In genomic region chr5:146183403-146183802, GRCh38 we compare ENCODE assay signal across 8 cellular contexts. TPM values are rescaled to one million over a fixed set of nuclear protein-coding genes. Genes with fewer than 3 reads are reported as not detected.
DNase-seq lines count a peak whose midpoint lies in the region; ATAC-seq and TF ChIP-seq lines count a peak whose summit lies in the region.
"Not testable (repeated sequence)": the region's sequence is repeated elsewhere in the genome, so short reads cannot be mapped to it uniquely, and the experiment has no call there.

No MANE protein-coding gene starts in this region.

- not testable (repeated sequence) for H3K9me3 Mint-ChIP-seq in Calu3 (ENCODE audit: low read depth, unreplicated experiment); activated CD4-positive, alpha-beta memory T cell treated with anti-CD3 and anti-CD28 coated beads for 36 hours

- peaks cover 25% of the 10 kb centered on the region for H3K79me2 ChIP-seq in mesendoderm (ENCODE audit: control insufficient read depth, insufficient read depth, low read length)

- not testable (repeated sequence) for H2BK5ac ChIP-seq in mesendoderm (ENCODE audit: low read length)

- peak overlapping the region; percentile 65 for H4K8ac ChIP-seq in mesendoderm (ENCODE audit: low read depth, low read length)

- in situ Hi-C loops in brain microvascular endothelial cell (cut with HindIII; ENCODE audit: low pct_ligation_motif_present, low sequenced_read_pairs); transverse colon (cut with MboI; ENCODE audit: low pct_ligation_motif_present in 1 of 4, low pct_unique_long_range_greater_than_20kb in 1 of 4, low sequenced_read_pairs in 3 of 4): not testable (repeated sequence)

- H3K18ac ChIP-seq in mesendoderm (ENCODE audit: low read length) = not testable (repeated sequence)

- H3K9me3 ChIP-seq in psoas muscle, transverse colon: not testable (repeated sequence)

- H3K56ac ChIP-seq in mesendoderm (ENCODE audit: low read length) = not testable (repeated sequence)

- CTCF ChIA-PET in Calu3 (lab: Charles Lee) = interaction anchor here (0.6 kb wide), 1 partner anchor 241 kb away, joined by 4 read pairs; no protein-coding TSS in a partner anchor
- CTCF ChIA-PET in activated CD4-positive, alpha-beta memory T cell treated with anti-CD3 and anti-CD28 coated beads for 36 hours (lab: Charles Lee) = not testable (repeated sequence)

- peak overlapping the region; percentile 90 for H3K4me3 ChIP-seq in NB4 (ENCODE audit: low read depth, low read length)
- H3K4me3 ChIP-seq in brain microvascular endothelial cell (ENCODE audit: low read depth, low read length) = peak overlapping the region; percentile 75
- H3K4me3 ChIP-seq in fibroblast of pulmonary artery (replicated peaks; ENCODE audit: low read depth, low read length) = peak overlapping the region; percentile 66
- not testable (repeated sequence) for H3K4me3 ChIP-seq in mesendoderm (ENCODE audit: low read length)
- peak overlapping the region; percentile 83 for H3K4me3 ChIP-seq in psoas muscle
- H3K4me3 ChIP-seq in transverse colon = peak overlapping the region in 3 of 4 donors; percentile 54 to 74 (median 57)

- not testable (repeated sequence) for H2BK15ac ChIP-seq in mesendoderm (replicated peaks; ENCODE audit: low read depth)

- H3K23ac ChIP-seq in mesendoderm (ENCODE audit: low read length) = not testable (repeated sequence)

- not testable (repeated sequence) for H3K27me3 ChIP-seq in brain microvascular endothelial cell (replicated peaks); mesendoderm (ENCODE audit: insufficient read depth, low read length, poor library complexity); psoas muscle (ENCODE audit: insufficient read depth in 3 of 3, low read length in 2 of 3); transverse colon

- H2AK5ac ChIP-seq in mesendoderm (ENCODE audit: low read length) = not testable (repeated sequence)

- not testable (repeated sequence) for TF ChIP-seq POLR2A in NB4 (IDR thresholded peaks at IDR 0.05; ENCODE audit: extremely low read depth, insufficient read length); transverse colon (IDR thresholded peaks at IDR 0.05)

- not testable (repeated sequence) for H3K27ac Mint-ChIP-seq in Calu3 (ENCODE audit: unreplicated experiment)
- peak overlapping the region; percentile 93 for H3K27ac Mint-ChIP-seq in activated CD4-positive, alpha-beta memory T cell treated with anti-CD3 and anti-CD28 coated beads for 36 hours

- not testable (repeated sequence) for ATAC-seq in psoas muscle

- not testable (repeated sequence) for DNase-seq in Calu3; NB4 (ENCODE audit: low read depth); activated CD4-positive, alpha-beta memory T cell treated with anti-CD3 and anti-CD28 coated beads for 36 hours; brain microvascular endothelial cell; fibroblast of pulmonary artery (ENCODE audit: low read depth); mesendoderm; transverse colon
- DNase-seq in psoas muscle = peak in 1 of 2 donors; percentile 17

- peaks cover 10% of the 10 kb centered on the region for H3K36me3 ChIP-seq in brain microvascular endothelial cell (replicated peaks)
- H3K36me3 ChIP-seq in mesendoderm (ENCODE audit: control insufficient read depth, insufficient read depth, low read length); transverse colon: not testable (repeated sequence)
- H3K36me3 ChIP-seq in psoas muscle (ENCODE audit: insufficient read depth in 1 of 2, low read depth in 1 of 2) = peaks cover 0 to 10% of the 10 kb centered on the region in 2 donors

- not testable (repeated sequence) for TF ChIP-seq CTCF in Calu3 (IDR thresholded peaks at IDR 0.05; ENCODE audit: unreplicated experiment); NB4 (IDR thresholded peaks at IDR 0.05; ENCODE audit: low read depth, low read length); brain microvascular endothelial cell (IDR thresholded peaks at IDR 0.05; ENCODE audit: low read depth, low read length, missing control alignments); fibroblast of pulmonary artery (IDR thresholded peaks at IDR 0.05; ENCODE audit: low read length, missing control alignments); psoas muscle (IDR thresholded peaks at IDR 0.05); transverse colon (IDR thresholded peaks at IDR 0.05)

- H3K27me3 Mint-ChIP-seq in Calu3 (ENCODE audit: unreplicated experiment); activated CD4-positive, alpha-beta memory T cell treated with anti-CD3 and anti-CD28 coated beads for 36 hours: not testable (repeated sequence)

- POLR2A ChIA-PET in activated CD4-positive, alpha-beta memory T cell treated with anti-CD3 and anti-CD28 coated beads for 36 hours (lab: Charles Lee) = interaction anchor here (0.8 to 1.7 kb wide), 3 partner anchors 18 to 23 kb away, joined by 5 to 7 read pairs (median 5); partner anchors contain the start of gene RBM27

- no CpG with 5 or more reads among the region's 21 CpGs for WGBS in mesendoderm (ENCODE audit: extremely low coverage, insufficient coverage, low lambda C conversion rate)
- WGBS in psoas muscle, 3 donors = 92 to 93% (median 92%) methylated on average over 20 to 21 of the region's 21 CpGs
- WGBS in transverse colon (ENCODE audit: low coverage in 1 of 2), 2 donors = 93 to 100% methylated on average over 4 to 21 of the region's 21 CpGs

- intact Hi-C loops in Calu3 (cut with micrococcal nuclease; ENCODE audit: unreplicated experiment) = loop anchor here (2.0 kb wide), 2 partner anchors 19 to 203 kb away; partner anchors contain the start of gene RBM27
- intact Hi-C loops in activated CD4-positive, alpha-beta memory T cell treated with anti-CD3 and anti-CD28 coated beads for 36 hours (cut with micrococcal nuclease) = loop anchor here (2.0 kb wide), 1 partner anchor 247 kb away; the partner anchor contains the start of gene SH3RF2
- intact Hi-C loops in psoas muscle (cut with DNase I) = loop anchor here (2.0 kb wide), 1 partner anchor 19 kb away; the partner anchor contains the start of gene RBM27 (in 2 of the 2)
- intact Hi-C loops in transverse colon (cut with DNase I; ENCODE audit: low total_unique reads) = not testable (repeated sequence)

- not testable (repeated sequence) for TF ChIP-seq EP300 in transverse colon (IDR thresholded peaks at IDR 0.05; ENCODE audit: low read depth)

- peak overlapping the region; percentile 94 for H3K4me3 Mint-ChIP-seq in Calu3 (ENCODE audit: low read depth, unreplicated experiment)
- peak overlapping the region; percentile 90 for H3K4me3 Mint-ChIP-seq in activated CD4-positive, alpha-beta memory T cell treated with anti-CD3 and anti-CD28 coated beads for 36 hours

- not testable (repeated sequence) for H3K4me2 ChIP-seq in mesendoderm (ENCODE audit: low read length)

- not testable (repeated sequence) for H3K4me1 ChIP-seq in mesendoderm (ENCODE audit: control insufficient read depth, low read depth, low read length); psoas muscle
- peaks cover 4 to 30% (median 13%) of the 10 kb centered on the region in 4 donors for H3K4me1 ChIP-seq in transverse colon

- H3K4me1 Mint-ChIP-seq in Calu3 (ENCODE audit: low read depth, unreplicated experiment) = not testable (repeated sequence)
- peaks cover 25% of the 10 kb centered on the region for H3K4me1 Mint-ChIP-seq in activated CD4-positive, alpha-beta memory T cell treated with anti-CD3 and anti-CD28 coated beads for 36 hours (ENCODE audit: low read depth)

- H2BK120ac ChIP-seq in mesendoderm (ENCODE audit: low read depth, low read length) = not testable (repeated sequence)

- H3K4ac ChIP-seq in mesendoderm (ENCODE audit: low read depth, low read length) = not testable (repeated sequence)

- BruUV-seq in Calu3 (replicated peaks; lab: Mats Ljungman, UMichigan) = not testable (repeated sequence)

- not testable (repeated sequence) for H4K5ac ChIP-seq in mesendoderm (ENCODE audit: low read length)

- not testable (repeated sequence) for H3K79me1 ChIP-seq in mesendoderm (ENCODE audit: low read length)

- peaks cover 46% of the 10 kb centered on the region for H3K36me3 Mint-ChIP-seq in Calu3 (ENCODE audit: insufficient read depth, unreplicated experiment)
- H3K36me3 Mint-ChIP-seq in activated CD4-positive, alpha-beta memory T cell treated with anti-CD3 and anti-CD28 coated beads for 36 hours = peaks cover 14% of the 10 kb centered on the region

- not testable (repeated sequence) for H3K27ac ChIP-seq in brain microvascular endothelial cell; mesendoderm (ENCODE audit: low read depth, low read length)
- H3K27ac ChIP-seq in psoas muscle (peak overlapping the region; percentile 92), transverse colon (peak overlapping the region; percentile 79 to 89 (median 86))

- H3K9ac ChIP-seq in mesendoderm (ENCODE audit: low read length) = not testable (repeated sequence)

RNA-seq across cellular contexts. Expression of gene LARS1, which starts 1.0 kb away (rescaled TPM):
- total RNA-seq in Calu3 (2022) = 189 and 224 TPM in 2 replicates
- 100 to 1,000 TPM; 138 to 140 TPM for total RNA-seq in activated CD4-positive, alpha-beta memory T cell treated with anti-CD3 and anti-CD28 coated beads for 36 hours
- polyA plus RNA-seq in mesendoderm (2013, experiment 1 of 2) = 141 TPM
- 145 TPM for polyA plus RNA-seq in mesendoderm (2013, experiment 2 of 2)
- 100 to 1,000 TPM in 3 of 4 donors, 10 to 100 TPM in 1; 93.1 to 133 (median 125) TPM for total RNA-seq in psoas muscle
- polyA plus RNA-seq in psoas muscle = 10 to 100 TPM; 54.1 to 81.9 (median 78.1) TPM
- total RNA-seq in transverse colon = 100 to 1,000 TPM in 1 of 4 donors, 10 to 100 TPM in 3; 49.8 to 112 (median 70.9) TPM

RNA-seq across cellular contexts. Expression of gene RBM27, which starts 20.0 kb away (rescaled TPM):
- total RNA-seq in Calu3 (2022) (24.1 and 26.3 TPM in 2 replicates), psoas muscle (10 to 100 TPM; 11.2 to 14.9 (median 12.8) TPM), transverse colon (10 to 100 TPM in 3 of 4 donors, 1 to 10 TPM in 1; 6.0 to 21.6 (median 14.9) TPM)
- total RNA-seq in activated CD4-positive, alpha-beta memory T cell treated with anti-CD3 and anti-CD28 coated beads for 36 hours = 10 to 100 TPM; 19.3 to 21.8 TPM
- polyA plus RNA-seq in mesendoderm (2013, experiment 1 of 2) = 24.4 TPM
- polyA plus RNA-seq in mesendoderm (2013, experiment 2 of 2) = 23.9 TPM
- 10 to 100 TPM in 1 of 3 donors, 1 to 10 TPM in 2; 5.7 to 17.0 (median 6.6) TPM for polyA plus RNA-seq in psoas muscle
